In genomic region chr7:26166681-26167266, GRCh38 we compare ENCODE assay signal across 9 cellular contexts. TPM values are rescaled to one million over a fixed set of nuclear protein-coding genes. Genes with fewer than 3 reads are reported as not detected.
DNase-seq lines count a peak whose midpoint lies in the region; ATAC-seq and TF ChIP-seq lines count a peak whose summit lies in the region.
"Had no signal": no experiment of that assay in that cellular context is flagged by ENCODE, and none has a peak within 500 bp of the region (broad histone marks: within the 10 kb centered on the region; RNA-seq: fewer than 3 reads in every experiment).

No MANE protein-coding gene starts in this region.

- peak overlapping the region; percentile 28 for H3K27ac ChIP-seq in effector memory CD4-positive, alpha-beta T cell (ENCODE audit: insufficient read depth, low read length, poor library complexity, severe bottlenecking)

- no peaks in the 10 kb centered on the region for H3K9me3 ChIP-seq in effector memory CD4-positive, alpha-beta T cell (ENCODE audit: control insufficient read depth, low read length)
- no peaks in the 10 kb centered on the region for H3K9me3 ChIP-seq in BE2C

- H3K4me3 ChIP-seq in effector memory CD4-positive, alpha-beta T cell (ENCODE audit: insufficient read depth, low read depth, low read length, poor library complexity, severe bottlenecking): no peak overlapping the region
- H3K4me3 ChIP-seq in BE2C (ENCODE audit: low read depth, low read length): no peak overlapping the region

- H3K27me3 ChIP-seq in effector memory CD4-positive, alpha-beta T cell (replicated peaks; ENCODE audit: control insufficient read depth, insufficient read depth, low read length, poor library complexity, severe bottlenecking): no peaks in the 10 kb centered on the region
- H3K27me3 ChIP-seq in BE2C: no peaks in the 10 kb centered on the region

- TF ChIP-seq CTCF in BE2C (IDR thresholded peaks at IDR 0.05; ENCODE audit: low read depth, low read length): no peak

- intact Hi-C loops in posterior vena cava (cut with DNase I): no loop called here

- ATAC-seq in GM19025 (IDR thresholded peaks at IDR 0.05; ENCODE audit: low read depth, unreplicated experiment) (peak; percentile 33), HG03354 (IDR thresholded peaks at IDR 0.05; ENCODE audit: poor library complexity, severe bottlenecking, unreplicated experiment) (peak; percentile 25)

- H3K4me1 ChIP-seq in effector memory CD4-positive, alpha-beta T cell (ENCODE audit: control insufficient read depth, insufficient read depth, low read length, poor library complexity, severe bottlenecking): peaks cover 12% of the 10 kb centered on the region
- no peaks in the 10 kb centered on the region for H3K4me1 ChIP-seq in BE2C

- no peaks in the 10 kb centered on the region for H3K36me3 ChIP-seq in effector memory CD4-positive, alpha-beta T cell (ENCODE audit: control insufficient read depth, insufficient read depth, low read length)
- H3K36me3 ChIP-seq in BE2C: no peaks in the 10 kb centered on the region

- DNase-seq in CD1c-positive myeloid dendritic cell (ENCODE audit: extremely low spot score) (peak; percentile 18), kidney glomerular epithelial cell (lab: John Stamatoyannopoulos, UW) (no peak), posterior vena cava (ENCODE audit: low spot score) (no peak), medulla oblongata (ENCODE audit: extremely low spot score) (no peak), BE2C (no peak)
- no peak for DNase-seq in effector memory CD4-positive, alpha-beta T cell
- DNase-seq: DMS153 had no signal

RNA-seq across cellular contexts. Expression of gene NFE2L3, which starts 14.8 kb away (rescaled TPM):
- 1 to 10 TPM; 1.8 to 2.0 TPM for total RNA-seq in posterior vena cava
- 4.2 TPM for polyA plus RNA-seq in BE2C (2012; ENCODE audit: insufficient read depth, insufficient read length, low read depth)

RNA-seq across cellular contexts. Expression of gene HNRNPA2B1, which starts 33.8 kb away (rescaled TPM):
- 100 to 1,000 TPM; 269 to 275 TPM for total RNA-seq in posterior vena cava
- polyA plus RNA-seq in BE2C (2012; ENCODE audit: insufficient read depth, insufficient read length, low read depth): 559 TPM

RNA-seq across cellular contexts. Expression of gene CBX3, which starts 34.8 kb away (rescaled TPM):
- 10 to 100 TPM; 74.2 to 94.8 TPM for total RNA-seq in posterior vena cava
- 138 TPM for polyA plus RNA-seq in BE2C (2012; ENCODE audit: insufficient read depth, insufficient read length, low read depth)
